In the genomic region with DNA sequence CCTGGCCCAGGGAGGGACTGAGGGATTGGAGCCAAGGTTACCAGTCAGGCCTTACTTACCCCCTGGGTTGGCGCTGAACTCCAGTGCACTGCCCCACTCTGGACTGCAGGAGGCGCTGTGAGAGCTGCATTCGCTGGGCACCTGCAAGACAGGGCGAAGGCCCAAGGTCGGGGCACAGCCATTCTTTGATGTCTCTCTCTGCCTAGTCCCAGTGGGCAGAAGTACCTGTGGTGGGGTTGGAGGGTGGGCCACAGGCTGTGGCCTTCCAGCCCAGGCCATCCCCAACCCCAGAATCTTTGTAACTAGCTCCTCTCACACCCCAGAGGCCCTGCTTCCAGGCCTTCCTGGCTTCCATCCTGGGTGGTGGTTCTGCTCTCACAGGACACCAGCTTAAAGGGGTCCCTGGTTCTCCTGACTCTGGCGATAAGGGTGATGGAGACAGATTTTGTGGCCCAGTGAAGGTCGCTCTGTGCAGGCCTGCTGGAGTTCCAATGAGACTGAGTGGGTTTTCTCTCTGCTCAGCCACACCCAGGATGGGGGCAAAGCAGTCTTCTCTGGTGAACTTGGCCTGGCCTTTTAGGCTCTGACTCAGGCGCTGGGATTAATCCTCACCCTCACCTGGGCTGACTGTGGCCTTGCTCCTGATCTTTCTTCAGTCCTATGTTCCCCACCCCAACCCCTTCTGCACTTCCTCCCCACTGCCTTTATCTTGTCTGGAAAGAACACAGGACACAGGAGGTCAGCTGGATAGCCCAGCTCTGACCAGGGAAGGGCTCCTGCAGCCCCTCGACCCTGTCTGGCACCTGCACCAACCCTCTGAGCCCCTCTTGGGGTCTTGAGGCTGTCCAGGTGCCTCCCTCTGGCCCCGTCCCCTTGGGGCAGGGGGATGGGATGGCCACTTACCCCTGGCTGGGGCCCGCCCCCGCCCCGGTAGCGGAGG, we compare ENCODE assay signal across 9 cellular contexts.
A peak's percentile ranks its signal among the peaks of the same experiment; 100 is the strongest.
DNase-seq lines count a peak whose midpoint lies in the region; ATAC-seq and TF ChIP-seq lines count a peak whose summit lies in the region.
"Had no signal": no experiment of that assay in that cellular context is flagged by ENCODE, and none has a peak within 500 bp of the region (broad histone marks: within the 10 kb centered on the region; RNA-seq: fewer than 3 reads in every experiment).

No MANE protein-coding gene starts in this region.

- no peaks in the 10 kb centered on the region for H3K4me1 Mint-ChIP-seq in activated naive CD8-positive, alpha-beta T cell treated with anti-CD3 and anti-CD28 coated beads, Interleukin-2, amount 50 U/mL, for 24 hours
- H3K4me1 Mint-ChIP-seq in nephron, result peaks cover 60% of the 10 kb centered on the region
- H3K4me1 Mint-ChIP-seq: central memory CD8-positive, alpha-beta T cell had no signal

- DNase-seq in COLO668 (lab: John Stamatoyannopoulos, UW; ENCODE audit: unreplicated experiment), result peak; percentile 22
- DNase-seq in HFF-Myc (ENCODE audit: extremely low read depth, low read depth), result no peak
- DNase-seq in activated naive CD8-positive, alpha-beta T cell treated with anti-CD3 and anti-CD28 coated beads, Interleukin-2, amount 50 U/mL, for 24 hours, result peak; percentile 44

- ATAC-seq in activated naive CD8-positive, alpha-beta T cell treated with anti-CD3 and anti-CD28 coated beads, Interleukin-2, amount 50 U/mL, for 24 hours, result peak; percentile 25
- ATAC-seq in HG02938 (IDR thresholded peaks at IDR 0.05; ENCODE audit: unreplicated experiment), result no peak
- ATAC-seq in GM18868 (IDR thresholded peaks at IDR 0.05; ENCODE audit: unreplicated experiment), result no peak
- no peak for ATAC-seq in GM18909 (IDR thresholded peaks at IDR 0.05; ENCODE audit: poor library complexity, unreplicated experiment)
- no peak for ATAC-seq in GM21723 (IDR thresholded peaks at IDR 0.05; ENCODE audit: unreplicated experiment)

- no peak overlapping the region for H3K27ac Mint-ChIP-seq in activated naive CD8-positive, alpha-beta T cell treated with anti-CD3 and anti-CD28 coated beads, Interleukin-2, amount 50 U/mL, for 24 hours
- H3K27ac Mint-ChIP-seq in nephron, result peak overlapping the region in 2 of 3 experiments; percentile 21 to 48

- peak; percentile 61 for TF ChIP-seq CTCF in HFF-Myc (IDR thresholded peaks at IDR 0.05; ENCODE audit: low read depth, low read length, missing control alignments)
- TF ChIP-seq CTCF in nephron (IDR thresholded peaks at IDR 0.05; ENCODE audit: unreplicated experiment in 3 of 3), result peak; percentile 18 to 39 (median 26)

- H3K4me3 Mint-ChIP-seq in activated naive CD8-positive, alpha-beta T cell treated with anti-CD3 and anti-CD28 coated beads, Interleukin-2, amount 50 U/mL, for 24 hours, result no peak overlapping the region
- H3K4me3 Mint-ChIP-seq in nephron, result peak overlapping the region; percentile 59 to 90 (median 83)
- H3K4me3 Mint-ChIP-seq: central memory CD8-positive, alpha-beta T cell had no signal

- H3K4me3 ChIP-seq in HFF-Myc (replicated peaks; ENCODE audit: low read depth, low read length), result no peak overlapping the region

- peaks cover 3% of the 10 kb centered on the region for H3K27me3 Mint-ChIP-seq in activated naive CD8-positive, alpha-beta T cell treated with anti-CD3 and anti-CD28 coated beads, Interleukin-2, amount 50 U/mL, for 24 hours
- H3K27me3 Mint-ChIP-seq in nephron (ENCODE audit: low read depth), result peaks cover 4% of the 10 kb centered on the region

- H3K36me3 Mint-ChIP-seq in activated naive CD8-positive, alpha-beta T cell treated with anti-CD3 and anti-CD28 coated beads, Interleukin-2, amount 50 U/mL, for 24 hours (ENCODE audit: low read depth), result no peaks in the 10 kb centered on the region
- H3K36me3 Mint-ChIP-seq in nephron (ENCODE audit: low read depth), result no peaks in the 10 kb centered on the region

- no peaks in the 10 kb centered on the region for H3K9me3 Mint-ChIP-seq in activated naive CD8-positive, alpha-beta T cell treated with anti-CD3 and anti-CD28 coated beads, Interleukin-2, amount 50 U/mL, for 24 hours
- no peaks in the 10 kb centered on the region for H3K9me3 Mint-ChIP-seq in nephron
- H3K9me3 Mint-ChIP-seq: central memory CD8-positive, alpha-beta T cell had no signal
